13 cellular contexts compared by ENCODE assay signal in genomic region chr7:93736970-93737369, GRCh38.
"Had no signal": no experiment of that assay in that cellular context is flagged by ENCODE, and none has a peak within 500 bp of the region (broad histone marks: within the 10 kb centered on the region; RNA-seq: fewer than 3 reads in every experiment).

No MANE protein-coding gene starts in this region.

- DNase-seq: activated B cell treated with CpG ODN at 0.5 μM for 24 hours; activated CD4-positive, alpha-beta T cell treated with anti-CD3 and anti-CD28 coated beads, Interleukin-2, amount 10 ng/mL, durations not matched to agents 7 days and 5 days; activated CD8-positive, alpha-beta memory T cell treated with anti-CD3 and anti-CD28 coated beads for 24 hours; activated naive CD4-positive, alpha-beta T cell treated with Interleukin-2 at 50 U/mL for 16 hours; caudate nucleus; cortex of kidney; effector CD8-positive, alpha-beta T cell; lower lobe of right lung; retina; stimulated activated CD4-positive, alpha-beta T cell treated with anti-CD3 and anti-CD28 coated beads, Interleukin-15, amount 100 ng/mL, for 24 hours; stimulated activated CD4-positive, alpha-beta T cell treated with anti-CD3 and anti-CD28 coated beads, Interleukin-4, amount 100 ng/mL, for 24 hours; stimulated activated naive CD8-positive, alpha-beta T cell treated with anti-CD3 and anti-CD28 coated beads, Interleukin-15, amount 100 ng/mL, for 72 hours; testis had no signal
